ENCODE assay signal across 9 cellular contexts in the genomic region with DNA sequence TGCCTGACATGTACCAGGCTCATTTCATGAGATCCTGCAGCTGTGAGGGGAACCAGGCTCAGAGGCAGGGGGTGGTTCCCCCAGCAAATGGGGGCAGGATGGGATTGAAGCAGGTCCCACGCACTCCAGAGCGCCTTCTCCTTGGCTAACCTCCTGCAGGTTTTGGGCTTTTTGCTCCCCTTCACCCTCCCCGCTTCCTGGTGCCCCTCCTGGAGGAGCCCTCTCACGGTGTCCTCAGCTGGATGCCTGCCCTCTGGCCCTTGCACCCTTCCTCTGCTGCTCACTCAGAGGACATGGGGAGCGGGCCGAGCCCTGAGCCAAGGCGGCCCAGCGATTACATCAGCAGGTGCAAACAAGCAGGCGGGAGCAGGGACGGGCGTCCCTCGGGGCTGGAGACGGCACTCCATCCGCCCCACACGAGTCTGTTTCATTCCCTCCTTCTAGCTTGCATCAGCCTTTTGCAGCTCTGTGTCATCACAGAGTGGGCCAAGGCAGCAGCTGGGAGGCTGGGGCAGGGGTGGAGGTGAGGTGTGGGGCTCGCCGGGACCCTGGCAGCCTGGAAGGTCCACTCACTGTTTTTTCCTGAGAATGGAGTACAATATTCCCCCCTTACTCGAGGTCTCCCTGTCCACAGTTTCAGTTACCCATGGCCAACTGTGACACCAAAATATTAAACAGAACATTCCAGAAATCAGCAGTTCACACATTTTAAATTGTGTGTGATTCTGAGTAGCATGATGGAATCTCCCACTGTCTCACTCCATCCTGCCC. TPM values are rescaled to one million over a fixed set of nuclear protein-coding genes. Genes with fewer than 3 reads are reported as not detected.
A peak's percentile ranks its signal among the peaks of the same experiment; 100 is the strongest.
DNase-seq lines count a peak whose midpoint lies in the region; ATAC-seq lines count a peak whose summit lies in the region.
"Had no signal": no experiment of that assay in that cellular context is flagged by ENCODE, and none has a peak within 500 bp of the region (broad histone marks: within the 10 kb centered on the region; RNA-seq: fewer than 3 reads in every experiment).

No MANE protein-coding gene starts in this region.

- H3K79me1 ChIP-seq in trophoblast cell (ENCODE audit: low read length), result peaks cover 31% of the 10 kb centered on the region

- H3K4me3 Mint-ChIP-seq in CD4-positive, alpha-beta memory T cell, result no peak overlapping the region

- no peak overlapping the region for H2AK5ac ChIP-seq in trophoblast cell (ENCODE audit: low read length)

- H3K27me3 Mint-ChIP-seq in CD4-positive, alpha-beta memory T cell, result no peaks in the 10 kb centered on the region

- no peaks in the 10 kb centered on the region for H3K27me3 ChIP-seq in trophoblast cell (ENCODE audit: insufficient read depth, low read length)
- H3K27me3 ChIP-seq in CD4-positive, alpha-beta memory T cell (ENCODE audit: insufficient read depth, low read length), result no peaks in the 10 kb centered on the region

- no CpG with 5 or more reads among the region's 18 CpGs for WGBS in trophoblast cell (ENCODE audit: extremely low coverage, insufficient coverage, insufficient read length)

- no peak overlapping the region for H3K27ac Mint-ChIP-seq in CD4-positive, alpha-beta memory T cell

- H3K4me3 ChIP-seq in trophoblast cell (ENCODE audit: low read depth, low read length), result no peak overlapping the region
- H3K4me3 ChIP-seq in CD4-positive, alpha-beta memory T cell (ENCODE audit: low read length in 2 of 2), result no peak overlapping the region

- H2BK12ac ChIP-seq in trophoblast cell (ENCODE audit: low read length), result peak overlapping the region; percentile 16

- CTCF ChIA-PET in CD4-positive, alpha-beta memory T cell (lab: Charles Lee; ENCODE audit: partially characterized antibody), result no interaction called here

- no peak overlapping the region for H3K4me2 ChIP-seq in trophoblast cell (ENCODE audit: low read length)

- H3K4me1 Mint-ChIP-seq in CD4-positive, alpha-beta memory T cell, result peaks cover 0 to 2% (median 0%) of the 10 kb centered on the region in 4 donors

- H2BK5ac ChIP-seq in trophoblast cell (ENCODE audit: low read depth, low read length, poor library complexity), result no peak overlapping the region

- H3K14ac ChIP-seq in trophoblast cell (ENCODE audit: low read length), result peak overlapping the region; percentile 14

- peaks cover 49 to 71% of the 10 kb centered on the region in 2 experiments for H3K4me1 ChIP-seq in trophoblast cell (ENCODE audit: control insufficient read depth in 1 of 2, insufficient read depth in 2 of 2, low read length in 2 of 2)
- no peaks in the 10 kb centered on the region for H3K4me1 ChIP-seq in CD4-positive, alpha-beta memory T cell (ENCODE audit: insufficient read depth, low read length)

- H3K4ac ChIP-seq in trophoblast cell (ENCODE audit: low read depth, low read length), result peak overlapping the region; percentile 9

- no peak overlapping the region for H3K23ac ChIP-seq in trophoblast cell (ENCODE audit: low read length)

- no peak overlapping the region for H4K12ac ChIP-seq in trophoblast cell (ENCODE audit: low read depth, low read length)

- intact Hi-C loops in CD4-positive, alpha-beta memory T cell (cut with micrococcal nuclease), result no loop called here

- H3K79me2 ChIP-seq in trophoblast cell (ENCODE audit: control insufficient read depth, insufficient read depth, low read length, poor library complexity), result peaks cover 12% of the 10 kb centered on the region

- POLR2A ChIA-PET in CD4-positive, alpha-beta memory T cell (lab: Charles Lee; ENCODE audit: partially characterized antibody), result no interaction called here

- peak overlapping the region; percentile 64 for H3K18ac ChIP-seq in trophoblast cell (ENCODE audit: low read length)

- H3K9ac ChIP-seq in trophoblast cell (ENCODE audit: low read length), result no peak overlapping the region

- peak overlapping the region; percentile 18 for H3K27ac ChIP-seq in trophoblast cell (ENCODE audit: low read depth, low read length)
- H3K27ac ChIP-seq in CD4-positive, alpha-beta memory T cell (ENCODE audit: low read depth, low read length), result no peak overlapping the region

- no peaks in the 10 kb centered on the region for H3K9me3 Mint-ChIP-seq in CD4-positive, alpha-beta memory T cell

- DNase-seq in EL (peak; percentile 47), NCI-H526 (lab: John Stamatoyannopoulos, UW) (peak; percentile 17 to 60), fibroblast of the conjunctiva (ENCODE audit: low read depth) (peak; percentile 97), trophoblast cell (no peak), GDM1 (lab: John Stamatoyannopoulos, UW) (no peak)
- no peak for DNase-seq in CD4-positive, alpha-beta memory T cell
- DNase-seq: activated CD8-positive, alpha-beta memory T cell treated with anti-CD3 and anti-CD28 coated beads for 24 hours had no signal

- H4K8ac ChIP-seq in trophoblast cell (ENCODE audit: low read depth, low read length), result peak overlapping the region; percentile 23

- peaks cover 3 to 4% of the 10 kb centered on the region in 2 experiments for H3K36me3 ChIP-seq in trophoblast cell (ENCODE audit: control insufficient read depth in 1 of 2, insufficient read depth in 2 of 2, low read length in 2 of 2)
- no peaks in the 10 kb centered on the region for H3K36me3 ChIP-seq in CD4-positive, alpha-beta memory T cell (ENCODE audit: insufficient read depth, low read length)

- no peak overlapping the region for H2BK120ac ChIP-seq in trophoblast cell (ENCODE audit: insufficient read depth, low read length, poor library complexity)

- H3K9me3 ChIP-seq in trophoblast cell (ENCODE audit: insufficient read depth, low read depth, low read length), result no peaks in the 10 kb centered on the region
- no peaks in the 10 kb centered on the region for H3K9me3 ChIP-seq in CD4-positive, alpha-beta memory T cell (ENCODE audit: control insufficient read depth in 1 of 2, low read length in 2 of 2)

- no peak overlapping the region for H2AFZ ChIP-seq in trophoblast cell (ENCODE audit: insufficient read depth, low read length, poor library complexity)

- no peak for ATAC-seq in GM18909 (IDR thresholded peaks at IDR 0.05; ENCODE audit: poor library complexity, unreplicated experiment)
- no peak for ATAC-seq in GM19023 (IDR thresholded peaks at IDR 0.05; ENCODE audit: unreplicated experiment)

- H4K91ac ChIP-seq in trophoblast cell (ENCODE audit: low read depth, low read length), result peak overlapping the region; percentile 60

- H3K36me3 Mint-ChIP-seq in CD4-positive, alpha-beta memory T cell, result no peaks in the 10 kb centered on the region

RNA-seq across cellular contexts. Expression of a gene that starts 52.7 kb away (rescaled TPM):
- 6.4 and 6.8 TPM in 2 replicates for polyA plus RNA-seq in trophoblast cell (2013)
- total RNA-seq in CD4-positive, alpha-beta memory T cell, result 1 to 10 TPM; 7.0 to 9.1 TPM
- polyA plus RNA-seq in CD4-positive, alpha-beta memory T cell, result 1 to 10 TPM; 8.0 to 8.5 TPM

RNA-seq across cellular contexts. Expression of a gene that starts 54.0 kb away (rescaled TPM):
- polyA plus RNA-seq in trophoblast cell (2013), result 54.7 and 55.5 TPM in 2 replicates
- total RNA-seq in CD4-positive, alpha-beta memory T cell, result not detected
- not detected for polyA plus RNA-seq in CD4-positive, alpha-beta memory T cell

Comparison
In these comparisons a context has a peak if more than half of its experiments do, and no peak if none do; other contexts are left out.
1. DNase-seq: peak in EL (single experiment), NCI-H526 (2 of 2) and fibroblast of the conjunctiva (single experiment); none in trophoblast cell (0 of 2), GDM1 (single experiment) and CD4-positive, alpha-beta memory T cell (0 of 5).